ENCODE assay signal across 2 cellular contexts in the genomic region with DNA sequence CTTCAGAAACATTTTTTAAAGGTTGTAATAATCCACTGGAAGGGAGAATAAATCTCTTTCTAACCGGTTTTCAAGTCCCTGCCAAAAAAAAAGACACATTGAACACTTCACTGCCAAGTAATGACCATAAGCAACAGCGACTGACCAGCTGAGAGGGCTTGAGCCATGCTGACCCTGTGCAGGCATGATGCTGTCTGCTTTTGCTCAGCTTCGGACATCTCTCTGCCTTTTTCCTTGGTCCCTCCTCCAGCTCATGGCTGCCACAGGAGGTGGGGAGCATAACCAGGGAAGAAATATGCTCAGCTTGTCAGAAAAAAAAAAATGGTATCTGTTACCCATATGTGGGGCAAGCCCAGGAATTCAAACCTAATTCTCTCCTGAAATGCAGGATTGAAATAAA.
A peak's percentile ranks its signal among the peaks of the same experiment; 100 is the strongest.
TF ChIP-seq lines count a peak whose summit lies in the region.

No MANE protein-coding gene starts in this region.

TF ChIP-seq in liver, 16 proteins besides CTCF, POLR2A, EP300 and RAD21:
- no peak for TF ChIP-seq GABPA (IDR thresholded peaks at IDR 0.05 in 1 of 2, conservative IDR thresholded peaks at IDR 0.05 in 1 of 2)
- TF ChIP-seq HNF4A (conservative IDR thresholded peaks at IDR 0.05), result no peak
- TF ChIP-seq HNF4G (IDR thresholded peaks at IDR 0.05), result no peak
- no peak for TF ChIP-seq RXRA (IDR thresholded peaks at IDR 0.05)
- TF ChIP-seq NR2F2 (IDR thresholded peaks at IDR 0.05), result peak; percentile 30

TF ChIP-seq in HepG2, 621 proteins besides CTCF, POLR2A, EP300 and RAD21:
- no peak for TF ChIP-seq RORA (CRISPR knock-in tag; IDR thresholded peaks at IDR 0.05)
- no peak for TF ChIP-seq NFKB2 (CRISPR knock-in tag; IDR thresholded peaks at IDR 0.05; ENCODE audit: borderline replicate concordance)
- TF ChIP-seq RFXANK (CRISPR knock-in tag; IDR thresholded peaks at IDR 0.05), result no peak
- TF ChIP-seq, protein P1, sequence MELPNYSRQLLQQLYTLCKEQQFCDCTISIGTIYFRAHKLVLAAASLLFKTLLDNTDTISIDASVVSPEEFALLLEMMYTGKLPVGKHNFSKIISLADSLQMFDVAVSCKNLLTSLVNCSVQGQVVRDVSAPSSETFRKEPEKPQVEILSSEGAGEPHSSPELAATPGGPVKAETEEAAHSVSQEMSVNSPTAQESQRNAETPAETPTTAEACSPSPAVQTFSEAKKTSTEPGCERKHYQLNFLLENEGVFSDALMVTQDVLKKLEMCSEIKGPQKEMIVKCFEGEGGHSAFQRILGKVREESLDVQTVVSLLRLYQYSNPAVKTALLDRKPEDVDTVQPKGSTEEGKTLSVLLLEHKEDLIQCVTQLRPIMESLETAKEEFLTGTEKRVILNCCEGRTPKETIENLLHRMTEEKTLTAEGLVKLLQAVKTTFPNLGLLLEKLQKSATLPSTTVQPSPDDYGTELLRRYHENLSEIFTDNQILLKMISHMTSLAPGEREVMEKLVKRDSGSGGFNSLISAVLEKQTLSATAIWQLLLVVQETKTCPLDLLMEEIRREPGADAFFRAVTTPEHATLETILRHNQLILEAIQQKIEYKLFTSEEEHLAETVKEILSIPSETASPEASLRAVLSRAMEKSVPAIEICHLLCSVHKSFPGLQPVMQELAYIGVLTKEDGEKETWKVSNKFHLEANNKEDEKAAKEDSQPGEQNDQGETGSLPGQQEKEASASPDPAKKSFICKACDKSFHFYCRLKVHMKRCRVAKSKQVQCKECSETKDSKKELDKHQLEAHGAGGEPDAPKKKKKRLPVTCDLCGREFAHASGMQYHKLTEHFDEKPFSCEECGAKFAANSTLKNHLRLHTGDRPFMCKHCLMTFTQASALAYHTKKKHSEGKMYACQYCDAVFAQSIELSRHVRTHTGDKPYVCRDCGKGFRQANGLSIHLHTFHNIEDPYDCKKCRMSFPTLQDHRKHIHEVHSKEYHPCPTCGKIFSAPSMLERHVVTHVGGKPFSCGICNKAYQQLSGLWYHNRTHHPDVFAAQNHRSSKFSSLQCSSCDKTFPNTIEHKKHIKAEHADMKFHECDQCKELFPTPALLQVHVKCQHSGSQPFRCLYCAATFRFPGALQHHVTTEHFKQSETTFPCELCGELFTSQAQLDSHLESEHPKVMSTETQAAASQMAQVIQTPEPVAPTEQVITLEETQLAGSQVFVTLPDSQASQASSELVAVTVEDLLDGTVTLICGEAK (IDR thresholded peaks at IDR 0.05), result no peak
- TF ChIP-seq, protein P1 (CRISPR knock-in tag; IDR thresholded peaks at IDR 0.05), result no peak
- TF ChIP-seq ZNF607 (CRISPR knock-in tag; IDR thresholded peaks at IDR 0.05; ENCODE audit: borderline replicate concordance), result no peak
- TF ChIP-seq HDAC1 (CRISPR knock-in tag; IDR thresholded peaks at IDR 0.05), result no peak
- TF ChIP-seq FOXA1 (IDR thresholded peaks at IDR 0.05), result no peak
- TF ChIP-seq FOXA1 (CRISPR knock-in tag; IDR thresholded peaks at IDR 0.05), result no peak
